ENCODE assay signal across 10 cellular contexts in genomic region chr9:92530893-92531292, GRCh38. TPM values are rescaled to one million over a fixed set of nuclear protein-coding genes. Genes with fewer than 3 reads are reported as not detected.
"Had no signal": no experiment of that assay in that cellular context is flagged by ENCODE, and none has a peak within 500 bp of the region (broad histone marks: within the 10 kb centered on the region; RNA-seq: fewer than 3 reads in every experiment).

No MANE protein-coding gene starts in this region.

- DNase-seq: H7, HFFc6, IMR-90, KBM-7 had no signal

- ATAC-seq: GM23338, HCT116 had no signal

- H3K4me3 Mint-ChIP-seq: GM23338, HFFc6 had no signal

- H3K9me3 Mint-ChIP-seq: GM23338, HFFc6 had no signal

- H3K27ac Mint-ChIP-seq: GM23338, HFFc6 had no signal

- H3K4me3 ChIP-seq: GM23338, HAP-1 had no signal

- H3K9me3 ChIP-seq: HAP-1 had no signal

- H3K36me3 ChIP-seq: HAP-1 had no signal

- FAIRE-seq: H1, HTR-8/SVneo had no signal

RNA-seq across cellular contexts. Expression of gene ECM2, which starts 4.9 kb away (rescaled TPM):
- total RNA-seq: GM23338, H1, H7, HT-29 had no signal
- polyA plus RNA-seq: H1 had no signal

RNA-seq across cellular contexts. Expression of gene ASPN, which starts 48.6 kb away (rescaled TPM):
- total RNA-seq: GM23338, H1, H7, HT-29 had no signal
- polyA plus RNA-seq: H1 had no signal
